In the genomic region with DNA sequence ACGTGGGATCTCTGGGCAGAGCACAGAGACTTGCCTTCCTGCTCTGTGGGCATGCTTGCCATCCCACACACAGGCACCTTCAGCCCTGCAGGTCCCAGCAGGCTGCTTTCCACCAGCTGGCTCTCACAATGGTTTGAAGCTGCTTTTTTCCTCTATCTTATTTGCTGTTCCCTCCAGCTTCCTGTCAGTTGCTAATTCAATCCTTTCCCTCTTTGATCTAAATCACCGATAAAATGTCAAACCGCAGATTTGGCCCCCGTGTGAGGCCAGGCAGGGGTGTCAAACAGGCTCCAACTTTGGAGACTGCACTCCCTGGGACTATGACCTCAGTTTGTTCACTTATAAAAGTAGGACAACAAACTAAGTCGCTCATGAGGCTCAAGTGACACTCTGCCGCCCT, we compare ENCODE assay signal across 17 cellular contexts. TPM values are rescaled to one million over a fixed set of nuclear protein-coding genes. Genes with fewer than 3 reads are reported as not detected.
"Had no signal": no experiment of that assay in that cellular context is flagged by ENCODE, and none has a peak within 500 bp of the region (broad histone marks: within the 10 kb centered on the region; RNA-seq: fewer than 3 reads in every experiment).

No MANE protein-coding gene starts in this region.

- ATAC-seq: lower lobe of right lung; right cardiac atrium; stimulated activated effector memory CD8-positive, alpha-beta T cell treated with anti-CD3 and anti-CD28 coated beads, Interleukin-12 subunit alpha, Interleukin-12 subunit beta, amount 100 ng/mL, for 72 hours had no signal

- H3K36me3 Mint-ChIP-seq: activated naive CD4-positive, alpha-beta T cell treated with anti-CD3 and anti-CD28 coated beads, Interleukin-2, amount 50 U/mL, for 24 hours; immature natural killer cell; mesothelial cell of epicardium; stimulated activated effector memory CD8-positive, alpha-beta T cell treated with anti-CD3 and anti-CD28 coated beads, Interleukin-12 subunit alpha, Interleukin-12 subunit beta, amount 100 ng/mL, for 72 hours had no signal

- H3K27ac Mint-ChIP-seq: activated naive CD4-positive, alpha-beta T cell treated with anti-CD3 and anti-CD28 coated beads, Interleukin-2, amount 50 U/mL, for 24 hours; immature natural killer cell; mesothelial cell of epicardium; stimulated activated effector memory CD8-positive, alpha-beta T cell treated with anti-CD3 and anti-CD28 coated beads, Interleukin-12 subunit alpha, Interleukin-12 subunit beta, amount 100 ng/mL, for 72 hours; T-helper 1 cell treated with Interleukin-12 subunit alpha and Interleukin-12 subunit beta and Interleukin-4 antibody, amounts not matched to agents 30 μg/mL and 1 μg/mL, for 36 hours had no signal

- H3K36me3 ChIP-seq: esophagus squamous epithelium, lower lobe of right lung, tibial nerve had no signal

- H3K4me3 ChIP-seq: esophagus squamous epithelium, lower lobe of right lung, tibial nerve had no signal

- H3K9me3 Mint-ChIP-seq: activated naive CD4-positive, alpha-beta T cell treated with anti-CD3 and anti-CD28 coated beads, Interleukin-2, amount 50 U/mL, for 24 hours; immature natural killer cell; mesothelial cell of epicardium; stimulated activated effector memory CD8-positive, alpha-beta T cell treated with anti-CD3 and anti-CD28 coated beads, Interleukin-12 subunit alpha, Interleukin-12 subunit beta, amount 100 ng/mL, for 72 hours; T-helper 1 cell treated with Interleukin-12 subunit alpha and Interleukin-12 subunit beta and Interleukin-4 antibody, amounts not matched to agents 30 μg/mL and 1 μg/mL, for 36 hours had no signal

- H3K27me3 Mint-ChIP-seq: activated naive CD4-positive, alpha-beta T cell treated with anti-CD3 and anti-CD28 coated beads, Interleukin-2, amount 50 U/mL, for 24 hours had no signal

- H3K9me3 ChIP-seq: esophagus squamous epithelium, lower lobe of right lung, tibial nerve had no signal

- DNase-seq: activated CD4-positive, alpha-beta T cell treated with anti-CD3 and anti-CD28 coated beads, Interleukin-2, amount 50 U/mL, for 48 hours; activated CD8-positive, alpha-beta memory T cell treated with anti-CD3 and anti-CD28 coated beads, Interleukin-2, amount 50 U/mL, for 4 hours; amygdala; esophagus squamous epithelium; foreskin fibroblast; immature natural killer cell; lower lobe of right lung; nucleus accumbens had no signal

- H3K4me3 Mint-ChIP-seq: activated naive CD4-positive, alpha-beta T cell treated with anti-CD3 and anti-CD28 coated beads, Interleukin-2, amount 50 U/mL, for 24 hours; mesothelial cell of epicardium; stimulated activated effector memory CD8-positive, alpha-beta T cell treated with anti-CD3 and anti-CD28 coated beads, Interleukin-12 subunit alpha, Interleukin-12 subunit beta, amount 100 ng/mL, for 72 hours; T-helper 1 cell treated with Interleukin-12 subunit alpha and Interleukin-12 subunit beta and Interleukin-4 antibody, amounts not matched to agents 30 μg/mL and 1 μg/mL, for 36 hours had no signal

- H3K27ac ChIP-seq: esophagus squamous epithelium, lower lobe of right lung, tibial nerve had no signal

RNA-seq across cellular contexts. Expression of gene MYT1, which starts 50.7 kb away (rescaled TPM):
- total RNA-seq: dermis microvascular lymphatic vessel endothelial cell, esophagus squamous epithelium, lower lobe of right lung, posterior vena cava, subcutaneous adipose tissue, tibial nerve had no signal
- polyA plus RNA-seq: immature natural killer cell had no signal
